Comparison of ENCODE assay signal across 25 cellular contexts in genomic region chr18:78972930-78973331, GRCh38. TPM values are rescaled to one million over a fixed set of nuclear protein-coding genes. Genes with fewer than 3 reads are reported as not detected.
DNase-seq lines count a peak whose midpoint lies in the region; ATAC-seq and TF ChIP-seq lines count a peak whose summit lies in the region.
"Had no signal": no experiment of that assay in that cellular context is flagged by ENCODE, and none has a peak within 500 bp of the region (broad histone marks: within the 10 kb centered on the region; RNA-seq: fewer than 3 reads in every experiment).

No MANE protein-coding gene starts in this region.

- TF ChIP-seq POLR2A in transverse colon (IDR thresholded peaks at IDR 0.05), result no peak

- in situ Hi-C loops in transverse colon (cut with MboI; ENCODE audit: low pct_ligation_motif_present in 1 of 4, low pct_unique_long_range_greater_than_20kb in 1 of 4, low sequenced_read_pairs in 3 of 4), result no loop called here

- H3K27ac Mint-ChIP-seq in GM23338 (no peak overlapping the region), progenitor cell of endocrine pancreas (peak overlapping the region; percentile 52)
- H3K27ac Mint-ChIP-seq: activated naive CD4-positive, alpha-beta T cell treated with anti-CD3 and anti-CD28 coated beads, Interleukin-2, amount 50 U/mL, for 72 hours; immature natural killer cell had no signal

- peak overlapping the region; percentile 62 for H3K4me3 Mint-ChIP-seq in GM23338
- H3K4me3 Mint-ChIP-seq in progenitor cell of endocrine pancreas (ENCODE audit: low read depth), result peak overlapping the region; percentile 11
- H3K4me3 Mint-ChIP-seq: immature natural killer cell had no signal

- peak overlapping the region; percentile 73; the same call in 1 of the 2 replicates for H2AFZ ChIP-seq in GM23338

- intact Hi-C loops in transverse colon (cut with DNase I; ENCODE audit: low total_unique reads), result no loop called here

- H3K27ac ChIP-seq in GM23338 (ENCODE audit: low read depth) (no peak overlapping the region), iPS-20b (ENCODE audit: low read length) (no peak overlapping the region), transverse colon (no peak overlapping the region)
- H3K27ac ChIP-seq: brain microvascular endothelial cell, SJCRH30, thoracic aorta had no signal

- peaks cover 88% of the 10 kb centered on the region for H3K27me3 ChIP-seq in GM23338 (ENCODE audit: insufficient read depth)
- peaks cover 79% of the 10 kb centered on the region for H3K27me3 ChIP-seq in NT2/D1 (ENCODE audit: insufficient read depth, insufficient read length)
- H3K27me3 ChIP-seq in iPS-20b (ENCODE audit: insufficient read depth, low read length), result peaks cover 86% of the 10 kb centered on the region
- peaks cover 73% of the 10 kb centered on the region for H3K27me3 ChIP-seq in transverse colon
- H3K27me3 ChIP-seq: SJCRH30 had no signal

- no peaks in the 10 kb centered on the region for H3K9me2 ChIP-seq in GM23338 (ENCODE audit: insufficient read depth)

- peak; percentile 12 for ATAC-seq in GM23338
- ATAC-seq: activated naive CD4-positive, alpha-beta T cell treated with anti-CD3 and anti-CD28 coated beads, Interleukin-2, amount 50 U/mL, for 72 hours; GM12878; sciatic nerve had no signal

- H3K9me3 Mint-ChIP-seq in GM23338 (peaks cover 25% of the 10 kb centered on the region), progenitor cell of endocrine pancreas (ENCODE audit: low read depth) (no peaks in the 10 kb centered on the region)
- H3K9me3 Mint-ChIP-seq: activated naive CD4-positive, alpha-beta T cell treated with anti-CD3 and anti-CD28 coated beads, Interleukin-2, amount 50 U/mL, for 72 hours; immature natural killer cell had no signal

- no peak for TF ChIP-seq EP300 in transverse colon (IDR thresholded peaks at IDR 0.05; ENCODE audit: low read depth)

- TF ChIP-seq CTCF in GM23338 (conservative IDR thresholded peaks at IDR 0.05; ENCODE audit: low read depth in 2 of 2) (no peak), progenitor cell of endocrine pancreas (IDR thresholded peaks at IDR 0.05; ENCODE audit: unreplicated experiment) (no peak), transverse colon (IDR thresholded peaks at IDR 0.05) (no peak)

- H3K4me3 ChIP-seq in GM23338 (peak overlapping the region; percentile 55), NT2/D1 (ENCODE audit: insufficient read length, low read depth) (peak overlapping the region; percentile 44), iPS-20b (ENCODE audit: low read length) (peak overlapping the region; percentile 43; the same call in 1 of the 2 replicates), transverse colon (no peak overlapping the region)
- H3K4me3 ChIP-seq: GM12878, SJCRH30, thoracic aorta had no signal

- H3K4me1 ChIP-seq in GM23338 (ENCODE audit: insufficient read depth) (peaks cover 40% of the 10 kb centered on the region), NT2/D1 (ENCODE audit: insufficient read depth, insufficient read length) (peaks cover 13% of the 10 kb centered on the region), iPS-20b (ENCODE audit: insufficient read depth, low read length) (peaks cover 33% of the 10 kb centered on the region), transverse colon (peaks cover 0 to 13% (median 6%) of the 10 kb centered on the region in 4 donors)
- H3K4me1 ChIP-seq: SJCRH30 had no signal

- H3K36me3 Mint-ChIP-seq in GM23338 (ENCODE audit: low read depth), result peaks cover 5% of the 10 kb centered on the region; the same call in 2 of the 3 replicates
- no peaks in the 10 kb centered on the region for H3K36me3 Mint-ChIP-seq in progenitor cell of endocrine pancreas (ENCODE audit: insufficient read depth)

- WGBS in transverse colon (ENCODE audit: low coverage in 1 of 2), 2 donors, result 13 to 35% methylated on average over 6 to 30 of the region's 31 CpGs

- peaks cover 5% of the 10 kb centered on the region; the same call in 1 of the 2 replicates for H4K20me1 ChIP-seq in GM23338 (replicated peaks; ENCODE audit: insufficient read depth)

- H3K36me3 ChIP-seq in GM23338 (ENCODE audit: insufficient read depth), result no peaks in the 10 kb centered on the region
- H3K36me3 ChIP-seq in NT2/D1 (ENCODE audit: insufficient read depth, insufficient read length, low read length), result peaks cover 4% of the 10 kb centered on the region
- no peaks in the 10 kb centered on the region for H3K36me3 ChIP-seq in iPS-20b (ENCODE audit: insufficient read depth, low read depth, low read length)
- no peaks in the 10 kb centered on the region for H3K36me3 ChIP-seq in transverse colon
- H3K36me3 ChIP-seq: brain microvascular endothelial cell, SJCRH30, thoracic aorta had no signal

- H3K4me2 ChIP-seq in GM23338, result peak overlapping the region; percentile 82

- H3K79me2 ChIP-seq in GM23338 (replicated peaks; ENCODE audit: insufficient read depth), result no peaks in the 10 kb centered on the region

- no peaks in the 10 kb centered on the region for H3K9me3 ChIP-seq in NT2/D1 (ENCODE audit: insufficient read depth, low read length)
- no peaks in the 10 kb centered on the region for H3K9me3 ChIP-seq in iPS-20b (ENCODE audit: insufficient read depth, low read depth, low read length)
- H3K9me3 ChIP-seq in transverse colon, result no peaks in the 10 kb centered on the region
- H3K9me3 ChIP-seq: SJCRH30, thoracic aorta had no signal

- DNase-seq in GM23338 (ENCODE audit: low spot score) (peak; percentile 40), NT2/D1 (ENCODE audit: low read depth, low spot score) (no peak), progenitor cell of endocrine pancreas (ENCODE audit: low spot score, unreplicated experiment) (no peak), transverse colon (no peak), inferior parietal cortex (ENCODE audit: extremely low spot score) (no peak)
- no peak for DNase-seq in stimulated activated CD4-positive, alpha-beta T cell treated with anti-CD3 and anti-CD28 coated beads, Interleukin-12 subunit alpha, Interleukin-12 subunit beta, amount 100 ng/mL, for 4 hours
- DNase-seq: activated CD4-positive, CD25-positive, alpha-beta regulatory T cell treated with anti-CD3 and anti-CD28 coated beads, Interleukin-2, amount 50 U/mL, for 72 hours; brain microvascular endothelial cell; Calu3; erythroblast; immature natural killer cell; Karpas-422; NCI-H1105; NCI-H2107; NCI-H524 treated with DMSO at 0.1 percent for 48 hours; SJCRH30; stimulated activated CD4-positive, alpha-beta T cell treated with anti-CD3 and anti-CD28 coated beads, Interleukin-1b, Interleukin-23, amount 100 ng/mL, for 48 hours; T-helper 9 cell had no signal

- H3F3A ChIP-seq in GM23338 (replicated peaks; ENCODE audit: low read depth), result peaks cover 27% of the 10 kb centered on the region

- H3K4me1 Mint-ChIP-seq in GM23338 (peaks cover 37% of the 10 kb centered on the region), progenitor cell of endocrine pancreas (ENCODE audit: low read depth) (peaks cover 1% of the 10 kb centered on the region)

- peaks cover 79% of the 10 kb centered on the region for H3K27me3 Mint-ChIP-seq in GM23338 (ENCODE audit: insufficient read depth, low read depth, poor library complexity)
- peaks cover 87% of the 10 kb centered on the region for H3K27me3 Mint-ChIP-seq in progenitor cell of endocrine pancreas

- H3K9ac ChIP-seq in NT2/D1 (ENCODE audit: insufficient read length, low read depth), result peak overlapping the region; percentile 36
- no peak overlapping the region for H3K9ac ChIP-seq in iPS-20b (ENCODE audit: low read depth, low read length)

TF ChIP-seq in GM23338, 12 proteins besides CTCF, POLR2A, EP300 and RAD21:
- TF ChIP-seq EZH2 (IDR thresholded peaks at IDR 0.05; ENCODE audit: low read depth, unreplicated experiment) (peak; percentile 81), POLR2AphosphoS5 (IDR thresholded peaks at IDR 0.05; ENCODE audit: low read depth) (no peak)
TF ChIP-seq in GM23338: peak in this region for 1.

RNA-seq across cellular contexts. Expression of gene SALL3, which starts 6.7 kb away (rescaled TPM):
- total RNA-seq in GM23338 (2014; rRNA removed; shearing (Covaris generic)), result 29.0 and 39.8 TPM in 2 replicates
- polyA plus RNA-seq in GM23338 (2016; fragmentation: Nextera tagmentation; extraction: Ambion mirVana), result 11.0 and 16.9 TPM in 2 replicates
- 0.34 and 0.51 TPM in 2 replicates for total RNA-seq in progenitor cell of endocrine pancreas
- total RNA-seq in transverse colon, result under 1 TPM in 1 of 4 donors, not detected in 3; 0.16 TPM
- total RNA-seq: activated naive CD4-positive, alpha-beta T cell treated with anti-CD3 and anti-CD28 coated beads, Interleukin-2, amount 50 U/mL, for 72 hours; Calu3; G401; lung microvascular endothelial cell; SJCRH30; thoracic aorta had no signal
- polyA plus RNA-seq: immature natural killer cell had no signal

Comparison
In these comparisons a context has a peak if more than half of its experiments do, and no peak if none do; other contexts are left out.
1. H3K4me3 ChIP-seq: peak in GM23338 (single experiment), NT2/D1 (single experiment) and iPS-20b (single experiment); none in transverse colon (0 of 4).
2. RNA of gene SALL3, which starts 6.7 kb away (total RNA-seq): 29.0 to 39.8 TPM in GM23338; 0.34 to 0.51 TPM in progenitor cell of endocrine pancreas and 0.16 TPM in transverse colon; every median in the first group is over 10 times any median in the second.